In the genomic region with DNA sequence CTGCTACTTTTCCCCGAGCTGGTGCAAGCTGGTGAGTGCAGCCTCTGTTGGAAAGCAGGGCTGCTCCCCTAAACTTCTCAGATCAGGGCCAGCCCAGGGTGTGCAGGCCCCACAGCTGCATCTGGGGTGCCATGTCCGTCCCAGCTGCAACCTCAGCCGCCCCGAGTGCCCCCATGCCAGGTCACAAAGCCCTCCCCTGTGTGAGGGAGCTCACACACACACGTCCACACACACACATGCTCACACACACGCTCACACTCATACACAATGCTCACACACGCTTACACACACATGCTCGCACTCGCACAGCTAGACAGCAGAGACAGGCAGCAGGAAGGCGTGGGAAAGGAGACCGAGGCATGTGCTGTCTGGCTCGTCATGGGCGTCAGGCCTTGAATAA, we compare ENCODE assay signal across 16 cellular contexts.
"Had no signal": no experiment of that assay in that cellular context is flagged by ENCODE, and none has a peak within 500 bp of the region (broad histone marks: within the 10 kb centered on the region; RNA-seq: fewer than 3 reads in every experiment).

No MANE protein-coding gene starts in this region.

- H3K4me3 ChIP-seq: adrenal gland, body of pancreas, psoas muscle, right lobe of liver, testis had no signal

- H3K27ac Mint-ChIP-seq: activated CD8-positive, alpha-beta T cell treated with anti-CD3 and anti-CD28 coated beads for 36 hours; activated naive CD4-positive, alpha-beta T cell treated with anti-CD3 and anti-CD28 coated beads for 36 hours; activated T-helper 1 cell treated with anti-CD3 and anti-CD28 coated beads, Interleukin-12 subunit alpha, Interleukin-12 subunit beta, Interleukin-2, Interleukin-4 antibody, amounts not matched to agents 30 ng/mL and 10 ng/mL and 1 ng/mL, durations not matched to agents 14 hours and 24 hours and 36 hours; stimulated activated naive CD8-positive, alpha-beta T cell treated with anti-CD3 and anti-CD28 coated beads, Interleukin-15, Interleukin-2, amounts not matched to agents 100 ng/mL and 50 ng/mL, for 24 hours had no signal

- H3K27ac ChIP-seq: body of pancreas, psoas muscle, right lobe of liver, testis had no signal

- DNase-seq: activated CD4-positive, alpha-beta T cell treated with anti-CD3 and anti-CD28 coated beads for 1 hour; activated CD8-positive, alpha-beta memory T cell treated with anti-CD3 and anti-CD28 coated beads, Interleukin-2, amount 50 U/mL, for 4 hours; activated CD8-positive, alpha-beta T cell treated with anti-CD3 and anti-CD28 coated beads for 36 hours; activated naive CD4-positive, alpha-beta T cell treated with anti-CD3 and anti-CD28 coated beads for 36 hours; body of pancreas; dermis blood vessel endothelial cell; hippocampal formation; naive thymus-derived CD4-positive, alpha-beta T cell; SW 1271; T-helper 9 cell; testis had no signal

- H3K27me3 Mint-ChIP-seq: activated CD8-positive, alpha-beta T cell treated with anti-CD3 and anti-CD28 coated beads for 36 hours; naive thymus-derived CD4-positive, alpha-beta T cell; stimulated activated naive CD8-positive, alpha-beta T cell treated with anti-CD3 and anti-CD28 coated beads, Interleukin-15, Interleukin-2, amounts not matched to agents 100 ng/mL and 50 ng/mL, for 24 hours had no signal

- H3K9me3 Mint-ChIP-seq: activated CD8-positive, alpha-beta T cell treated with anti-CD3 and anti-CD28 coated beads for 36 hours; activated naive CD4-positive, alpha-beta T cell treated with anti-CD3 and anti-CD28 coated beads for 36 hours; activated T-helper 1 cell treated with anti-CD3 and anti-CD28 coated beads, Interleukin-12 subunit alpha, Interleukin-12 subunit beta, Interleukin-2, Interleukin-4 antibody, amounts not matched to agents 30 ng/mL and 10 ng/mL and 1 ng/mL, durations not matched to agents 14 hours and 24 hours and 36 hours; naive thymus-derived CD4-positive, alpha-beta T cell; stimulated activated naive CD8-positive, alpha-beta T cell treated with anti-CD3 and anti-CD28 coated beads, Interleukin-15, Interleukin-2, amounts not matched to agents 100 ng/mL and 50 ng/mL, for 24 hours had no signal

- H3K4me3 Mint-ChIP-seq: activated CD8-positive, alpha-beta T cell treated with anti-CD3 and anti-CD28 coated beads for 36 hours; activated naive CD4-positive, alpha-beta T cell treated with anti-CD3 and anti-CD28 coated beads for 36 hours; activated T-helper 1 cell treated with anti-CD3 and anti-CD28 coated beads, Interleukin-12 subunit alpha, Interleukin-12 subunit beta, Interleukin-2, Interleukin-4 antibody, amounts not matched to agents 30 ng/mL and 10 ng/mL and 1 ng/mL, durations not matched to agents 14 hours and 24 hours and 36 hours; stimulated activated naive CD8-positive, alpha-beta T cell treated with anti-CD3 and anti-CD28 coated beads, Interleukin-15, Interleukin-2, amounts not matched to agents 100 ng/mL and 50 ng/mL, for 24 hours had no signal

- H3K27me3 ChIP-seq: adrenal gland, body of pancreas, right lobe of liver, testis had no signal

- H3K9me3 ChIP-seq: adrenal gland, body of pancreas, psoas muscle, right lobe of liver, testis had no signal

- ATAC-seq: activated CD8-positive, alpha-beta T cell treated with anti-CD3 and anti-CD28 coated beads for 36 hours; body of pancreas; naive thymus-derived CD4-positive, alpha-beta T cell; psoas muscle; right lobe of liver had no signal
